9 cellular contexts compared by ENCODE assay signal in the genomic region with DNA sequence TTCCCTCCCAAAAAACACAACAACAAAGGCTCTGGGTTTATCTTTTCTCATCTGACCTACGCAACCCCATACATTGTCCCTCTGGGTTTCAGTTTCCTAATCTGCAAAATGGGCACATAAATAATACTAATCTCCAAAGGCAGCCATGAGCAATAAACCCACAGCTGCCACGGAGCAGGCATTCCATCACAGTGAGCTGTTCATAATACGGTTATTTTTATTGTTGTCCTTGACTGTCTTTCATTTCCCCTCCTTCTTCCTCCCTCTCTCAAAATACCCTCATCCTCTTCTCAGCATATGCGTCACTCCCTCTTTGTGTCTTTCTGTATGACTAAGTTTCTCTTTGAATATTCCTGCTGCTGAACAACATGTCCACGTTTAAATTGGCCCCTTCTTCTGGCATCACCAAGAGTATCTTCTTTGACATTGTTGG.
A peak's percentile ranks its signal among the peaks of the same experiment; 100 is the strongest.
DNase-seq lines count a peak whose midpoint lies in the region; ATAC-seq, FAIRE-seq and TF ChIP-seq lines count a peak whose summit lies in the region.
"Had no signal": no experiment of that assay in that cellular context is flagged by ENCODE, and none has a peak within 500 bp of the region (broad histone marks: within the 10 kb centered on the region; RNA-seq: fewer than 3 reads in every experiment).

No MANE protein-coding gene starts in this region.

- H3K4me1 ChIP-seq in endothelial cell of umbilical vein (ENCODE audit: control insufficient read depth, extremely low read depth, insufficient read depth, low read length) (peaks cover 3% of the 10 kb centered on the region), H9 (ENCODE audit: insufficient read depth, low read length) (no peaks in the 10 kb centered on the region), BE2C (no peaks in the 10 kb centered on the region)

- H3K79me1 ChIP-seq in H9 (ENCODE audit: insufficient read depth, low read depth, low read length, poor library complexity, severe bottlenecking): no peaks in the 10 kb centered on the region

- dilution Hi-C loops in endothelial cell of umbilical vein (cut with MboI; ENCODE audit: extremely low pct_ligation_motif_present, low sequenced_read_pairs): no loop called here

- H3K9me3 Mint-ChIP-seq in H9: peaks cover 0 to 4% of the 10 kb centered on the region in 2 experiments; a peak in 3 of 5 replicates

- peaks cover 4% of the 10 kb centered on the region for H3K27me3 Mint-ChIP-seq in H9 (ENCODE audit: low read depth)

- CTCF ChIA-PET in endothelial cell of umbilical vein (lab: Charles Lee): no interaction called here

- no peak overlapping the region for H3K56ac ChIP-seq in H9 (ENCODE audit: insufficient read length, low read depth, low read length)

- H3K27me3 ChIP-seq in endothelial cell of umbilical vein (ENCODE audit: control insufficient read depth in 2 of 2, insufficient read depth in 2 of 2, low read length in 2 of 2): peaks cover 4 to 9% of the 10 kb centered on the region in 2 experiments
- no peaks in the 10 kb centered on the region for H3K27me3 ChIP-seq in H9 (ENCODE audit: insufficient read depth, low read length)
- no peaks in the 10 kb centered on the region; the same call in 1 of the 2 replicates for H3K27me3 ChIP-seq in BE2C

- H2BK12ac ChIP-seq in H9 (ENCODE audit: insufficient read length, low read depth, low read length): no peak overlapping the region

- peak; percentile 49 for ATAC-seq in GM21423 (IDR thresholded peaks at IDR 0.05; ENCODE audit: unreplicated experiment)

- no peak overlapping the region for H3T11ph ChIP-seq in H9 (ENCODE audit: low read length)

- intact Hi-C loops in endothelial cell of umbilical vein (cut with micrococcal nuclease): no loop called here

- H2AFZ ChIP-seq in endothelial cell of umbilical vein (ENCODE audit: low read depth, low read length) (no peak overlapping the region), H9 (ENCODE audit: low read length) (no peak overlapping the region)

- no peak overlapping the region for H2BK20ac ChIP-seq in H9 (ENCODE audit: low read depth, low read length, poor library complexity, severe bottlenecking)

- no peak overlapping the region for H4K8ac ChIP-seq in H9 (replicated peaks; ENCODE audit: insufficient read length, low read depth, low read length)

- BruUV-seq in endothelial cell of umbilical vein (replicated peaks; lab: Mats Ljungman, UMichigan): no TSS peak

- DNase-seq in GM13976 (ENCODE audit: low spot score) (peak; percentile 77), HS-5 (ENCODE audit: low read depth) (peak; percentile 26), endothelial cell of umbilical vein (ENCODE audit: low read depth, low spot score) (peak; percentile 37), H9 (no peak), GDM1 (lab: John Stamatoyannopoulos, UW) (no peak), OCI-M1 (lab: John Stamatoyannopoulos, UW) (no peak), BE2C (no peak)
- DNase-seq: effector CD8-positive, alpha-beta T cell had no signal

- POLR2A ChIA-PET in endothelial cell of umbilical vein (lab: Charles Lee): no interaction called here

- H3K27ac ChIP-seq in endothelial cell of umbilical vein (ENCODE audit: insufficient read depth, low read depth, low read length) (no peak overlapping the region), H9 (ENCODE audit: insufficient read length, low read depth, low read length) (no peak overlapping the region)

- H3K27ac Mint-ChIP-seq in H9: no peak overlapping the region

- H2AK5ac ChIP-seq in H9 (ENCODE audit: insufficient read length, low read length): no peak overlapping the region

- no peak overlapping the region for H4K91ac ChIP-seq in H9 (ENCODE audit: insufficient read length, low read depth, low read length)

- no peaks in the 10 kb centered on the region for H3K79me2 ChIP-seq in endothelial cell of umbilical vein (ENCODE audit: control insufficient read depth, insufficient read depth, low read length)
- H3K79me2 ChIP-seq in H9 (ENCODE audit: insufficient read depth, low read length): no peaks in the 10 kb centered on the region

- H3K9ac ChIP-seq in endothelial cell of umbilical vein (replicated peaks; ENCODE audit: extremely low read depth, insufficient read depth, low read length): no peak overlapping the region
- H3K9ac ChIP-seq in H9 (ENCODE audit: extremely low read depth, insufficient read length, low read length): no peak overlapping the region

- no peaks in the 10 kb centered on the region for H3K4me1 Mint-ChIP-seq in H9

- no peak overlapping the region for H3K23ac ChIP-seq in H9 (ENCODE audit: insufficient read length, low read depth, low read length)

- H3K4me3 Mint-ChIP-seq in H9: no peak overlapping the region

- no peak overlapping the region for H3K4me3 ChIP-seq in endothelial cell of umbilical vein (replicated peaks in 1 of 3; ENCODE audit: insufficient read depth in 1 of 3, low read depth in 1 of 3, low read length in 3 of 3)
- no peak overlapping the region for H3K4me3 ChIP-seq in BE2C (ENCODE audit: low read depth, low read length)

- H2BK15ac ChIP-seq in H9 (ENCODE audit: low read depth, low read length): no peak overlapping the region

- H4K20me1 ChIP-seq in endothelial cell of umbilical vein (replicated peaks; ENCODE audit: control insufficient read depth, extremely low read depth, insufficient read depth, low read length) (no peaks in the 10 kb centered on the region), H9 (ENCODE audit: control insufficient read depth, insufficient read depth, insufficient read length) (no peaks in the 10 kb centered on the region)

- no peaks in the 10 kb centered on the region for H3K9me1 ChIP-seq in endothelial cell of umbilical vein (replicated peaks; ENCODE audit: control insufficient read depth, extremely low read depth, insufficient read depth, low read length)

- no peak for FAIRE-seq in endothelial cell of umbilical vein (lab: Jason Lieb, UNC)

- H3K18ac ChIP-seq in H9 (ENCODE audit: insufficient read length, low read depth, low read length): no peak overlapping the region

- no peak overlapping the region for H2BK5ac ChIP-seq in H9 (ENCODE audit: insufficient read length, low read length)

- H3K4ac ChIP-seq in H9 (ENCODE audit: low read depth, low read length): no peak overlapping the region

- no CpG with 5 or more reads among the region's 5 CpGs for WGBS in H9 (ENCODE audit: extremely low coverage, insufficient read length, low lambda C conversion rate)

- H3K23me2 ChIP-seq in H9 (ENCODE audit: insufficient read length, low read depth, low read length, poor library complexity, severe bottlenecking): no peaks in the 10 kb centered on the region

- no peak for TF ChIP-seq POLR2A in endothelial cell of umbilical vein (IDR thresholded peaks at IDR 0.05; ENCODE audit: low read depth, low read length)

- no peak overlapping the region for H2BK120ac ChIP-seq in H9 (ENCODE audit: low read depth, low read length, poor library complexity, severe bottlenecking)

- no peak overlapping the region for H4K5ac ChIP-seq in H9 (ENCODE audit: insufficient read length, low read depth, low read length)

- no peak overlapping the region for H3K4me2 ChIP-seq in endothelial cell of umbilical vein (ENCODE audit: insufficient read depth, low read length)
- H3K4me2 ChIP-seq in H9 (ENCODE audit: insufficient read depth, insufficient read length, low read length): no peak overlapping the region

- H3K36me3 Mint-ChIP-seq in H9 (ENCODE audit: insufficient read depth in 1 of 3, low read depth in 3 of 3): no peaks in the 10 kb centered on the region

- H3K36me3 ChIP-seq in endothelial cell of umbilical vein (ENCODE audit: control insufficient read depth in 2 of 2, extremely low read depth in 1 of 2, insufficient read depth in 2 of 2, low read length in 2 of 2) (no peaks in the 10 kb centered on the region), BE2C (no peaks in the 10 kb centered on the region)

- H3K14ac ChIP-seq in H9 (ENCODE audit: insufficient read depth, low read length): no peak overlapping the region

- H3K9me3 ChIP-seq in endothelial cell of umbilical vein (replicated peaks; ENCODE audit: control insufficient read depth, insufficient read depth, low read length) (no peaks in the 10 kb centered on the region), H9 (ENCODE audit: control insufficient read depth, low read depth, low read length) (no peaks in the 10 kb centered on the region), BE2C (no peaks in the 10 kb centered on the region)

- in situ Hi-C loops in GM13976 (cut with MboI; ENCODE audit: low sequenced_read_pairs, unreplicated experiment): no loop called here

- TF ChIP-seq CTCF in GM13976 (IDR thresholded peaks at IDR 0.05; ENCODE audit: borderline replicate concordance, control extremely low read depth, extremely low read depth, insufficient read depth, missing control alignments) (no peak), endothelial cell of umbilical vein (IDR thresholded peaks at IDR 0.05; ENCODE audit: extremely low read depth in 1 of 2, insufficient read depth in 1 of 2, low read depth in 1 of 2, low read length in 2 of 2) (no peak), H9 (conservative IDR thresholded peaks at IDR 0.05) (no peak), BE2C (IDR thresholded peaks at IDR 0.05; ENCODE audit: low read depth, low read length) (no peak)

TF ChIP-seq in endothelial cell of umbilical vein, 7 proteins besides CTCF, POLR2A, EP300 and RAD21:
- TF ChIP-seq POLR2AphosphoS5 (IDR thresholded peaks at IDR 0.05; ENCODE audit: insufficient read depth, low read depth, low read length) (peak; percentile 50), JUN (IDR thresholded peaks at IDR 0.05; ENCODE audit: borderline replicate concordance, insufficient read depth, insufficient read length, low read depth) (peak; percentile 30), FOS (IDR thresholded peaks at IDR 0.05; ENCODE audit: borderline replicate concordance, insufficient read depth, low read length) (peak; percentile 83), GATA2 (IDR thresholded peaks at IDR 0.05; ENCODE audit: insufficient read depth, insufficient read length, low read depth, low read length) (peak; percentile 73), MYC (IDR thresholded peaks at IDR 0.05; ENCODE audit: low read depth, low read length) (no peak)

Comparison
In these comparisons a context has a peak if more than half of its experiments do, and no peak if none do; other contexts are left out.
1. DNase-seq: peak in GM13976 (single experiment), HS-5 (single experiment) and endothelial cell of umbilical vein (single experiment); none in H9 (single experiment), GDM1 (single experiment), OCI-M1 (single experiment) and BE2C (single experiment).